ENCODE assay signal across 19 cellular contexts in the genomic region with DNA sequence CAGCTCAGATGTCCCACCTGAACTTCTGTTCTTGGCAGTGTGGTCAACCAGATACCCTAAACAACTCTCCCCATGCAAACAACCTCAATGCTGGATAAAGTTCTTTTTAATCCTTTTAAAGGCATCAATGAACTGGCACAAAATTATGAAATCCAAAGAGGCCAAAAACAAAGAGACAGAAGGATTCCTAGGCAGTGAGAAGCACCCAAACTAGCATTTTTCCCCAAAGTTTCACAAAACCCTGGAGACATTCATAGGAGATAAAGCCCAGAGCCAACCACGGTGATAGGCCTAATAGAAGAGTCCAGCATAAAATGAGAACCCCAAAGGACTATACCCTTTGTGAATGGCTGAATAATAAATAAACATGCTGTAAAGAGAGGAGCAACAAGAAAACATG. TPM values are rescaled to one million over a fixed set of nuclear protein-coding genes. Genes with fewer than 3 reads are reported as not detected.
"Had no signal": no experiment of that assay in that cellular context is flagged by ENCODE, and none has a peak within 500 bp of the region (broad histone marks: within the 10 kb centered on the region; RNA-seq: fewer than 3 reads in every experiment).

No MANE protein-coding gene starts in this region.

- H3K9me3 ChIP-seq: neutrophil, thyroid gland had no signal

- H3K4me2 ChIP-seq: smooth muscle cell had no signal

- DNase-seq: effector memory CD8-positive, alpha-beta T cell; glutamatergic neuron; islet precursor cell; mammary epithelial cell; mucosa of descending colon; naive thymus-derived CD8-positive, alpha-beta T cell; right cardiac atrium; stimulated activated CD4-positive, alpha-beta T cell treated with anti-CD3 and anti-CD28 coated beads, Interleukin-2, amount 100 ng/mL, for 48 hours; stimulated activated naive CD4-positive, alpha-beta T cell treated with Interleukin-2 at 50 U/mL for 16 hours; thyroid gland had no signal

- ATAC-seq: effector memory CD8-positive, alpha-beta T cell; gastroesophageal sphincter; left lobe of liver; mucosa of descending colon; naive thymus-derived CD8-positive, alpha-beta T cell; right cardiac atrium had no signal

- H3K4me1 ChIP-seq: thyroid gland had no signal

- H3K36me3 ChIP-seq: esophagus muscularis mucosa, gastroesophageal sphincter, neutrophil, thyroid gland had no signal

- H3K27me3 ChIP-seq: esophagus muscularis mucosa, gastroesophageal sphincter, thyroid gland had no signal

- H3K27ac ChIP-seq: epithelial cell of prostate, esophagus muscularis mucosa, gastroesophageal sphincter, neutrophil, thyroid gland had no signal

- H3K4me3 ChIP-seq: esophagus muscularis mucosa, gastroesophageal sphincter, mucosa of descending colon, smooth muscle cell, thyroid gland had no signal

RNA-seq across cellular contexts. Expression of gene MATN1, which starts 50.7 kb away (rescaled TPM):
- total RNA-seq: esophagus muscularis mucosa, fibroblast of villous mesenchyme, gastroesophageal sphincter, left lobe of liver, lower leg skin, mammary epithelial cell, pulmonary artery endothelial cell, right cardiac atrium had no signal
